In the genomic region with DNA sequence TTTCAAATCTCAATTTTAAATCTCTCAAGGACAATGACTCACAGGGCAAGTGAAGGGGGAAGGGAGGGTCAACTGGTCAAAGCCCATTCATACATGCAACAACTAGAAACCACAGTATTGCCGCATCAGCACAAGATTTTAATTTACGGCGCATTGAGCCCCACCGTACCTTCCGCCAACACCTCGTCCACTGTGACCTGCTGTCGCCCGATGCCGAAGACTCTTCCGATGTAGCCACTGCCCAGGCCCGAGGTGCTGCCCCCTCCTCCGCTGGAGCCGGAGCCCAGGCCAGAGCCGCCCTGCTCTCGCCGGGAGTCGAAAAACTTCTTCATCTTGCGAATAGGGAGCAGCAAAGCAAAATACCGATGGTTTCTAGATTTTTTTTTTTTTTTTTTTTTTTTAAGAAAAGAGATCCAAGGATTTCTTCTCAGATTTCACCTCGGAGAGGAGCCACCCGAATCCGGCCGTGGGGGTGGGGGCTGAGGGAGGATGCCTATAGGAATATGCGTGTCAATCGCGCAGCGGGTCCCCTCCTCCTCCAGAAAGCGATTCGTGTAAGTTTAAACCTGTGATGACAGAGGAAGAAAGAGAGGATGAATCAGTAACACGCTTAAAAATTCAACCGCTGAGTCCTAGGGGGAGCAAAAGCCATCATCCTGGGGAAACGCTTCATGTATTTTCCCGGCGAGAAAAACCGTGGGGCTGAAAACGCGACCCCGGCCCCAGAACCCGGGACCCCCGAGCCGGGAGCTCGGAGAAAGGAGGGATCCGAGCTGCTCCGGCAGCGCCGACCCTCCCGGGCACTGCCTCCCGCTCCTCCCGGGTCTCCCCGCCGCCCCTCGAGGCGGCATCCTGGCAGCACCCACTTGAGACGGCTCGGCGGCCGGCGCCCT, we compare ENCODE assay signal across 8 cellular contexts. TPM values are rescaled to one million over a fixed set of nuclear protein-coding genes. Genes with fewer than 3 reads are reported as not detected.
DNase-seq lines count a peak whose midpoint lies in the region; ATAC-seq and TF ChIP-seq lines count a peak whose summit lies in the region.

No MANE protein-coding gene starts in this region.

- H3K4me3 ChIP-seq in PC-3 (ENCODE audit: low read length) (peak overlapping the region; percentile 89), stomach (peak overlapping the region; percentile 77 to 96 (median 89))

- peak overlapping the region; percentile 90 for H3K27ac ChIP-seq in CD4-positive, alpha-beta T cell (ENCODE audit: low read depth, low read length)
- H3K27ac ChIP-seq in PC-3 (ENCODE audit: low read length) (peak overlapping the region; percentile 94), stomach (peak overlapping the region; percentile 93 to 99 (median 98))

- H3K9ac ChIP-seq in PC-3 (ENCODE audit: low read length): peak overlapping the region; percentile 93

- H3K27me3 Mint-ChIP-seq in CD4-positive, alpha-beta T cell: no peaks in the 10 kb centered on the region
- H3K27me3 Mint-ChIP-seq in activated T-cell treated with anti-CD3 and anti-CD28 coated beads, Interleukin-2, amount 50 U/mL, for 72 hours (ENCODE audit: low read depth): no peaks in the 10 kb centered on the region
- no peaks in the 10 kb centered on the region for H3K27me3 Mint-ChIP-seq in natural killer cell (ENCODE audit: low read depth in 2 of 2)

- TF ChIP-seq POLR2A in stomach (IDR thresholded peaks at IDR 0.05): no peak

- peak overlapping the region; percentile 94 for H2AFZ ChIP-seq in PC-3 (ENCODE audit: low read length)

- H3K4me1 Mint-ChIP-seq in CD4-positive, alpha-beta T cell (ENCODE audit: low read depth): peaks cover 71% of the 10 kb centered on the region
- H3K4me1 Mint-ChIP-seq in activated T-cell treated with anti-CD3 and anti-CD28 coated beads, Interleukin-2, amount 50 U/mL, for 72 hours (ENCODE audit: low read depth): peaks cover 63% of the 10 kb centered on the region
- H3K4me1 Mint-ChIP-seq in natural killer cell: peaks cover 86 to 88% of the 10 kb centered on the region in 2 donors

- H3K79me2 ChIP-seq in PC-3 (ENCODE audit: low read length): peaks cover 66% of the 10 kb centered on the region

- H3K4me3 Mint-ChIP-seq in CD4-positive, alpha-beta T cell: peak overlapping the region; percentile 99
- peak overlapping the region; percentile 91 to 92 for H3K4me3 Mint-ChIP-seq in activated T-cell treated with anti-CD3 and anti-CD28 coated beads, Interleukin-2, amount 50 U/mL, for 72 hours
- H3K4me3 Mint-ChIP-seq in natural killer cell: peak overlapping the region; percentile 97

- POLR2A ChIA-PET in CD4-positive, alpha-beta T cell (lab: Charles Lee): interaction anchor here (0.6 to 7.9 kb wide), 31 partner anchors 9 to 500 kb away, joined by 3 to 214 read pairs (median 10); a partner anchor contains a TSS
- POLR2A ChIA-PET in PC-3 (lab: Charles Lee; ENCODE audit: unreplicated experiment): interaction anchor here (1.2 kb wide), 1 partner anchor 53 kb away, joined by 4 read pairs; no protein-coding TSS in a partner anchor

- TF ChIP-seq CTCF in CD4-positive, alpha-beta T cell (IDR thresholded peaks at IDR 0.05): no peak
- TF ChIP-seq CTCF in PC-3 (conservative IDR thresholded peaks at IDR 0.05; ENCODE audit: low read depth, low read length) (peak; percentile 17; the same call in 1 of the 2 replicates), natural killer cell (IDR thresholded peaks at IDR 0.05) (no peak), stomach (IDR thresholded peaks at IDR 0.05) (no peak)

- no peaks in the 10 kb centered on the region for H3K27me3 ChIP-seq in CD4-positive, alpha-beta T cell (ENCODE audit: control insufficient read depth, insufficient read depth, low read length)
- H3K27me3 ChIP-seq in PC-3 (ENCODE audit: low read length) (no peaks in the 10 kb centered on the region), stomach (no peaks in the 10 kb centered on the region)

- H3K9me3 ChIP-seq in CD4-positive, alpha-beta T cell (ENCODE audit: control insufficient read depth, low read length): no peaks in the 10 kb centered on the region
- no peaks in the 10 kb centered on the region for H3K9me3 ChIP-seq in PC-3 (ENCODE audit: low read length)
- no peaks in the 10 kb centered on the region for H3K9me3 ChIP-seq in stomach

- ATAC-seq in CD4-positive, alpha-beta T cell (ENCODE audit: poor library complexity): peak; percentile 24
- peak; percentile 10 for ATAC-seq in HG02759 (IDR thresholded peaks at IDR 0.05; ENCODE audit: unreplicated experiment)
- ATAC-seq in PC-3: peak; percentile 42
- peak; percentile 44 to 48 for ATAC-seq in activated T-cell treated with anti-CD3 and anti-CD28 coated beads, Interleukin-2, amount 50 U/mL, for 72 hours (replicated peaks in 1 of 2)
- ATAC-seq in natural killer cell: peak; percentile 10 to 22 (median 19)
- no peak for ATAC-seq in HG03280 (IDR thresholded peaks at IDR 0.05; ENCODE audit: unreplicated experiment)

- peaks cover 3% of the 10 kb centered on the region; the same call in 1 of the 2 replicates for H3K36me3 ChIP-seq in PC-3 (ENCODE audit: low read depth, low read length)
- H3K36me3 ChIP-seq in stomach: peaks cover 0 to 7% (median 2%) of the 10 kb centered on the region in 4 donors

- no peaks in the 10 kb centered on the region for H3K9me3 Mint-ChIP-seq in CD4-positive, alpha-beta T cell
- no peaks in the 10 kb centered on the region for H3K9me3 Mint-ChIP-seq in activated T-cell treated with anti-CD3 and anti-CD28 coated beads, Interleukin-2, amount 50 U/mL, for 72 hours
- H3K9me3 Mint-ChIP-seq in natural killer cell: no peaks in the 10 kb centered on the region

- peaks cover 7% of the 10 kb centered on the region for H4K20me1 ChIP-seq in PC-3 (ENCODE audit: low read length)

- BruUV-seq in PC-3 (replicated peaks; lab: Mats Ljungman, UMichigan): TSS peak; percentile 37

- CTCF ChIA-PET in CD4-positive, alpha-beta T cell (lab: Charles Lee): interaction anchor here (1.2 to 2.4 kb wide), 4 partner anchors 50 to 78 kb away, joined by 4 to 19 read pairs (median 7); no protein-coding TSS in a partner anchor
- CTCF ChIA-PET in PC-3 (lab: Charles Lee): interaction anchor here (0.6 kb wide), 1 partner anchor 18 kb away, joined by 5 read pairs; no protein-coding TSS in a partner anchor

- 0 to 1% (median 0%) methylated on average over 51 to 58 of the region's 58 CpGs for WGBS in stomach, 5 donors

- intact Hi-C loops in CD4-positive, alpha-beta T cell (cut with DNase I, micrococcal nuclease): loop anchor here (2.0 to 10.0 kb wide), 8 partner anchors 41 to 258 kb away; a partner anchor contains a TSS
- intact Hi-C loops in PC-3 (cut with micrococcal nuclease): loop anchor here (2.0 to 5.0 kb wide), 2 partner anchors 34 to 82 kb away; no protein-coding TSS in a partner anchor
- intact Hi-C loops in natural killer cell (cut with micrococcal nuclease): loop anchor here (2.0 to 10.0 kb wide), 3 partner anchors 14 to 184 kb away; a partner anchor contains a TSS
- intact Hi-C loops in stomach (cut with DNase I; ENCODE audit: low total_unique reads): no loop called here

- no peaks in the 10 kb centered on the region for H3F3A ChIP-seq in PC-3 (ENCODE audit: low read length, unreplicated experiment)

- H3K36me3 Mint-ChIP-seq in CD4-positive, alpha-beta T cell (ENCODE audit: low read depth): peaks cover 68% of the 10 kb centered on the region
- H3K36me3 Mint-ChIP-seq in activated T-cell treated with anti-CD3 and anti-CD28 coated beads, Interleukin-2, amount 50 U/mL, for 72 hours (ENCODE audit: insufficient read depth in 2 of 2): peaks cover 18 to 22% of the 10 kb centered on the region in 2 donors
- H3K36me3 Mint-ChIP-seq in natural killer cell: no peaks in the 10 kb centered on the region

- H3K9me2 ChIP-seq in PC-3 (replicated peaks; ENCODE audit: low read length): no peaks in the 10 kb centered on the region

- no peak for TF ChIP-seq EP300 in stomach (IDR thresholded peaks at IDR 0.05)

- H3K4me2 ChIP-seq in PC-3 (ENCODE audit: low read length): peak overlapping the region; percentile 89

- DNase-seq in CD4-positive, alpha-beta T cell: peak in 9 of 10 experiments; percentile 27 to 67 (median 50)
- peak; percentile 74 for DNase-seq in PC-3
- DNase-seq in activated T-cell treated with anti-CD3 and anti-CD28 coated beads, Interleukin-2, amount 50 U/mL, for 72 hours: peak; percentile 60 to 68
- peak; percentile 76 for DNase-seq in fibroblast of gingiva (ENCODE audit: low read depth)
- DNase-seq in natural killer cell: peak; percentile 37
- DNase-seq in stomach: no peak

- peak overlapping the region; percentile 95 for H3K27ac Mint-ChIP-seq in CD4-positive, alpha-beta T cell
- H3K27ac Mint-ChIP-seq in activated T-cell treated with anti-CD3 and anti-CD28 coated beads, Interleukin-2, amount 50 U/mL, for 72 hours: peak overlapping the region; percentile 98
- H3K27ac Mint-ChIP-seq in natural killer cell: peak overlapping the region; percentile 95 to 97

- peaks cover 37% of the 10 kb centered on the region for H3K4me1 ChIP-seq in PC-3 (ENCODE audit: insufficient read depth, low read length)
- H3K4me1 ChIP-seq in stomach: peaks cover 38 to 81% (median 63%) of the 10 kb centered on the region in 4 donors

RNA-seq across cellular contexts. Expression of a gene that starts 0.6 kb away (rescaled TPM):
- 100 to 1,000 TPM; 201 to 208 TPM for total RNA-seq in CD4-positive, alpha-beta T cell
- total RNA-seq in PC-3 (2014; rRNA removed) (46.8 and 47.9 TPM in 2 replicates), natural killer cell (100 to 1,000 TPM; 174 to 249 (median 204) TPM), stomach (100 to 1,000 TPM in 2 of 5 donors, 10 to 100 TPM in 3; 32.4 to 115 (median 74.7) TPM)
- 100 to 1,000 TPM; 134 to 137 TPM for total RNA-seq in activated T-cell treated with anti-CD3 and anti-CD28 coated beads, Interleukin-2, amount 50 U/mL, for 72 hours
- polyA plus RNA-seq in stomach: 10 to 100 TPM; 12.9 to 78.2 (median 18.0) TPM
